18 cellular contexts compared by ENCODE assay signal in genomic region chr4:105686571-105686970, GRCh38. TPM values are rescaled to one million over a fixed set of nuclear protein-coding genes. Genes with fewer than 3 reads are reported as not detected.
DNase-seq lines count a peak whose midpoint lies in the region; ATAC-seq, FAIRE-seq and TF ChIP-seq lines count a peak whose summit lies in the region.
"Had no signal": no experiment of that assay in that cellular context is flagged by ENCODE, and none has a peak within 500 bp of the region (broad histone marks: within the 10 kb centered on the region; RNA-seq: fewer than 3 reads in every experiment).

No MANE protein-coding gene starts in this region.

- no peak for TF ChIP-seq EP300 in upper lobe of left lung (IDR thresholded peaks at IDR 0.05)

- H3K27me3 ChIP-seq in upper lobe of left lung, result no peaks in the 10 kb centered on the region
- H3K27me3 ChIP-seq: BLaER1 had no signal

- peak; percentile 35 for FAIRE-seq in A204.1 (lab: Jason Lieb, UNC)
- FAIRE-seq in kidney (lab: Jason Lieb, UNC), result peak; percentile 37
- FAIRE-seq: GM18507 had no signal

- no peak for TF ChIP-seq POLR2A in upper lobe of left lung (IDR thresholded peaks at IDR 0.05)

- H3K36me3 ChIP-seq in kidney (ENCODE audit: control insufficient read depth in 1 of 2, insufficient read depth in 2 of 2, low read length in 2 of 2), result peaks cover 13 to 17% of the 10 kb centered on the region in 2 donors
- H3K36me3 ChIP-seq in upper lobe of left lung, result peaks cover 5 to 75% (median 14%) of the 10 kb centered on the region in 4 donors

- ATAC-seq in HG03521 (IDR thresholded peaks at IDR 0.05; ENCODE audit: unreplicated experiment), result peak; percentile 73
- ATAC-seq in GM21529 (IDR thresholded peaks at IDR 0.05; ENCODE audit: unreplicated experiment), result no peak
- ATAC-seq in upper lobe of left lung (ENCODE audit: low FRiP score in 2 of 2), result no peak

- 93 to 97% methylated on average over 2 of the region's 2 CpGs for WGBS in upper lobe of left lung, 2 donors

- no peak for TF ChIP-seq CTCF in kidney (IDR thresholded peaks at IDR 0.05; ENCODE audit: borderline replicate concordance, extremely low read depth, insufficient read depth)
- TF ChIP-seq CTCF in upper lobe of left lung (IDR thresholded peaks at IDR 0.05), result no peak

- H3K9me3 ChIP-seq in kidney (ENCODE audit: control insufficient read depth in 1 of 2, low read length in 2 of 2) (no peaks in the 10 kb centered on the region), upper lobe of left lung (no peaks in the 10 kb centered on the region)
- H3K9me3 ChIP-seq: BLaER1, Caco-2 had no signal

- H3K4me3 ChIP-seq in kidney (ENCODE audit: low read length in 2 of 2) (no peak overlapping the region), upper lobe of left lung (no peak overlapping the region)
- H3K4me3 ChIP-seq: BLaER1 had no signal

- DNase-seq in SK-MEL-5 (ENCODE audit: low read depth, low spot score), result peak; percentile 1
- no peak for DNase-seq in kidney
- DNase-seq in RPMI8226, result no peak
- no peak for DNase-seq in upper lobe of left lung
- DNase-seq in NCI-H1417 (lab: John Stamatoyannopoulos, UW), result no peak
- DNase-seq: AML-193; Caco-2; CD8-positive, alpha-beta memory T cell; DMS53; HCEC 1CT; HFFc6; KG1 had no signal

- H3K27ac ChIP-seq in kidney (ENCODE audit: low read depth in 2 of 2, low read length in 2 of 2) (no peak overlapping the region), upper lobe of left lung (no peak overlapping the region)
- H3K27ac ChIP-seq: 22Rv1, BLaER1 had no signal

- intact Hi-C loops in kidney (cut with DNase I), result no loop called here

- no peak overlapping the region for H3K9ac ChIP-seq in kidney (ENCODE audit: low read length in 2 of 2)
- H3K9ac ChIP-seq: BLaER1 had no signal

- H3K4me1 ChIP-seq in kidney (ENCODE audit: control insufficient read depth in 1 of 2, insufficient read depth in 1 of 2, low read depth in 1 of 2, low read length in 2 of 2), result peaks cover 0 to 4% of the 10 kb centered on the region in 2 donors
- peaks cover 0 to 21% (median 5%) of the 10 kb centered on the region in 4 donors for H3K4me1 ChIP-seq in upper lobe of left lung
- H3K4me1 ChIP-seq: BLaER1, Caco-2 had no signal

- in situ Hi-C loops in SK-MEL-5 (cut with HindIII; ENCODE audit: low pct_unique_long_range_greater_than_20kb, low sequenced_read_pairs), result no loop called here

RNA-seq across cellular contexts. Expression of gene INTS12, which starts 21.9 kb away (rescaled TPM):
- 15.2 and 23.2 TPM in 2 replicates for total RNA-seq in SK-MEL-5 (2014; rRNA removed; shearing (Covaris generic))
- 19.5 and 20.4 TPM in 2 replicates for polyA plus RNA-seq in SK-MEL-5 (2015; cell fraction: cytosol; rRNA removed)
- polyA plus RNA-seq in SK-MEL-5 (2015; cell fraction: nucleus; rRNA removed), result 21.2 and 59.0 TPM in 2 replicates
- total RNA-seq in kidney (15.5 TPM), upper lobe of left lung (10 to 100 TPM in 5 of 6 donors, 1 to 10 TPM in 1; 8.9 to 38.1 (median 15.3) TPM)
- polyA plus RNA-seq in kidney (ENCODE audit: insufficient read depth, low read depth, low replicate concordance), result 21.4 TPM

RNA-seq across cellular contexts. Expression of gene GSTCD, which starts 22.0 kb away (rescaled TPM):
- 11.5 and 12.2 TPM in 2 replicates for total RNA-seq in SK-MEL-5 (2014; rRNA removed; shearing (Covaris generic))
- 7.6 and 13.3 TPM in 2 replicates for polyA plus RNA-seq in SK-MEL-5 (2015; cell fraction: cytosol; rRNA removed)
- polyA plus RNA-seq in SK-MEL-5 (2015; cell fraction: nucleus; rRNA removed), result 5.5 and 11.4 TPM in 2 replicates
- total RNA-seq in kidney (11.7 TPM), upper lobe of left lung (1 to 10 TPM; 6.0 to 9.9 (median 8.0) TPM)
- polyA plus RNA-seq in kidney (ENCODE audit: insufficient read depth, low read depth, low replicate concordance), result 2.2 TPM
